ENCODE assay signal across 29 cellular contexts in the genomic region with DNA sequence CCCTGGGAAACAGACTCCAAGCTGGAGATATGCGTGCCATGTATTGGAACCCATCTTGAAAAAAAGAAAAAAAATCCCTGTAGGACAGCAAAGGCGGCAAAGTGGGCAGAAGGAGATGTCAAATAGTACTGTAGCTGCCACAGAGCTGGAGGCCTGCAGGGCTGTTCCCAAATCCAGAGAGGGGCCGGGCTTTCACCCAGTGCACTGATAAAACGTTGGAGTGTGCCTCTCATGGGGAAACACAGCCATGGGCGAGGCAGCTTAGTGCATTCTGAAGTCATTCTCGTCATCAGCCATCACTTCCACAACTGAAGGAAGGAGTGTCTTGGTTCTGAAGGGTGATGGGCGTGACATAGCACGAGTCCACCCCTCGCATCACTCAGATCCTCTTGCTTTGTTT. TPM values are rescaled to one million over a fixed set of nuclear protein-coding genes. Genes with fewer than 3 reads are reported as not detected.
"Had no signal": no experiment of that assay in that cellular context is flagged by ENCODE, and none has a peak within 500 bp of the region (broad histone marks: within the 10 kb centered on the region; RNA-seq: fewer than 3 reads in every experiment).

No MANE protein-coding gene starts in this region.

- H3K27me3 ChIP-seq: hepatocyte, neural progenitor cell, ovary, right lobe of liver, tibial nerve, uterus had no signal

- H3K4me1 Mint-ChIP-seq: naive B cell; natural killer cell; neural progenitor cell; stimulated activated memory B cell treated with anti-CD40 and anti-IgM and Interleukin-4, amounts not matched to agents 10 μg/mL and 1 μg/mL and 100 μg/mL, for 72 hours; stimulated activated naive CD8-positive, alpha-beta T cell treated with anti-CD3 and anti-CD28 coated beads, Interleukin-15, amount 100 ng/mL, for 72 hours had no signal

- DNase-seq: islet precursor cell; mesendoderm; naive B cell; natural killer cell; nephron progenitor cell; occipital lobe; ovary; retina; right lobe of liver; stimulated activated CD4-positive, alpha-beta T cell treated with anti-CD3 and anti-CD28 coated beads, Interleukin-1b, Interleukin-23, amount 100 ng/mL, for 48 hours; stimulated activated CD4-positive, alpha-beta T cell treated with anti-CD3 and anti-CD28 coated beads, Interleukin-2, amount 100 ng/mL, for 48 hours; stimulated activated CD4-positive, alpha-beta T cell treated with anti-CD3 and anti-CD28 coated beads, Interleukin-4, amount 100 ng/mL, for 4 hours; stimulated activated CD8-positive, alpha-beta memory T cell treated with anti-CD3 and anti-CD28 coated beads, Interleukin-4, amount 100 ng/mL, for 48 hours; stimulated activated naive CD4-positive, alpha-beta T cell treated with Interleukin-2 at 50 U/mL for 16 hours; stimulated activated naive CD8-positive, alpha-beta T cell treated with anti-CD3 and anti-CD28 coated beads, Interleukin-15, amount 100 ng/mL, for 72 hours; substantia nigra; uterus had no signal

- H3K36me3 ChIP-seq: neural progenitor cell, neutrophil, ovary, right lobe of liver, tibial nerve, uterus had no signal

- H3K4me3 Mint-ChIP-seq: mesothelial cell of epicardium; naive B cell; natural killer cell; nephron progenitor cell; neural progenitor cell; stimulated activated memory B cell treated with anti-CD40 and anti-IgM and Interleukin-4, amounts not matched to agents 10 μg/mL and 1 μg/mL and 100 μg/mL, for 72 hours; stimulated activated naive CD8-positive, alpha-beta T cell treated with anti-CD3 and anti-CD28 coated beads, Interleukin-15, amount 100 ng/mL, for 72 hours; type B pancreatic cell had no signal

- H3K9me3 ChIP-seq: neutrophil, ovary, right lobe of liver, tibial nerve, uterus had no signal

- H3K9me3 Mint-ChIP-seq: mesothelial cell of epicardium; naive B cell; natural killer cell; nephron progenitor cell; neural progenitor cell; stimulated activated memory B cell treated with anti-CD40 and anti-IgM and Interleukin-4, amounts not matched to agents 10 μg/mL and 1 μg/mL and 100 μg/mL, for 72 hours; stimulated activated naive CD8-positive, alpha-beta T cell treated with anti-CD3 and anti-CD28 coated beads, Interleukin-15, amount 100 ng/mL, for 72 hours; type B pancreatic cell had no signal

- H3K36me3 Mint-ChIP-seq: naive B cell; natural killer cell; neural progenitor cell; stimulated activated memory B cell treated with anti-CD40 and anti-IgM and Interleukin-4, amounts not matched to agents 10 μg/mL and 1 μg/mL and 100 μg/mL, for 72 hours; type B pancreatic cell had no signal

- H3K27ac ChIP-seq: hepatocyte, neural progenitor cell, neutrophil, ovary, right lobe of liver, tibial nerve, uterus had no signal

- H3K4me1 ChIP-seq: neural progenitor cell, right lobe of liver, tibial nerve, uterus had no signal

- ATAC-seq: left lobe of liver; natural killer cell; right lobe of liver; stimulated activated memory B cell treated with anti-CD40 and anti-IgM and Interleukin-4, amounts not matched to agents 10 μg/mL and 1 μg/mL and 100 μg/mL, for 72 hours; stimulated activated naive CD8-positive, alpha-beta T cell treated with anti-CD3 and anti-CD28 coated beads, Interleukin-15, amount 100 ng/mL, for 72 hours had no signal

- H3K27me3 Mint-ChIP-seq: progenitor cell of endocrine pancreas; stimulated activated memory B cell treated with anti-CD40 and anti-IgM and Interleukin-4, amounts not matched to agents 10 μg/mL and 1 μg/mL and 100 μg/mL, for 72 hours; stimulated activated naive CD8-positive, alpha-beta T cell treated with anti-CD3 and anti-CD28 coated beads, Interleukin-15, amount 100 ng/mL, for 72 hours; type B pancreatic cell had no signal

- H3K4me3 ChIP-seq: hepatocyte, lung, neural progenitor cell, ovary, right lobe of liver, smooth muscle cell, tibial nerve, uterus had no signal

RNA-seq across cellular contexts. Expression of a gene that starts 4.8 kb away (rescaled TPM):
- total RNA-seq: left lobe of liver, mononuclear cell, natural killer cell, progenitor cell of endocrine pancreas, right lobe of liver had no signal
